ENCODE assay signal across 1 cellular context in genomic region chr19:5136060-5136855, GRCh38.
TF ChIP-seq lines count a peak whose summit lies in the region.

No MANE protein-coding gene starts in this region.

TF ChIP-seq in GM23338, 12 proteins besides CTCF, POLR2A, EP300 and RAD21 (continued from another document):
- no peak for TF ChIP-seq ZNF462 (CRISPR knock-in tag; IDR thresholded peaks at IDR 0.05)
- TF ChIP-seq NANOG (IDR thresholded peaks at IDR 0.05; ENCODE audit: borderline replicate concordance), result no peak
- no peak for TF ChIP-seq ZNF114 (CRISPR knock-in tag; IDR thresholded peaks at IDR 0.05)
- TF ChIP-seq REST (IDR thresholded peaks at IDR 0.05; ENCODE audit: unreplicated experiment), result no peak
- no peak for TF ChIP-seq JUNB (IDR thresholded peaks at IDR 0.05; ENCODE audit: unreplicated experiment)
- no peak for TF ChIP-seq EZH2phosphoT487 (IDR thresholded peaks at IDR 0.05; ENCODE audit: unreplicated experiment)
- no peak for TF ChIP-seq ETS1 (IDR thresholded peaks at IDR 0.05)
- TF ChIP-seq STAT1 (IDR thresholded peaks at IDR 0.05; ENCODE audit: unreplicated experiment), result no peak
- TF ChIP-seq POLR2AphosphoS5 (IDR thresholded peaks at IDR 0.05; ENCODE audit: low read depth), result no peak
